Comparison of ENCODE assay signal across 8 cellular contexts in the genomic region with DNA sequence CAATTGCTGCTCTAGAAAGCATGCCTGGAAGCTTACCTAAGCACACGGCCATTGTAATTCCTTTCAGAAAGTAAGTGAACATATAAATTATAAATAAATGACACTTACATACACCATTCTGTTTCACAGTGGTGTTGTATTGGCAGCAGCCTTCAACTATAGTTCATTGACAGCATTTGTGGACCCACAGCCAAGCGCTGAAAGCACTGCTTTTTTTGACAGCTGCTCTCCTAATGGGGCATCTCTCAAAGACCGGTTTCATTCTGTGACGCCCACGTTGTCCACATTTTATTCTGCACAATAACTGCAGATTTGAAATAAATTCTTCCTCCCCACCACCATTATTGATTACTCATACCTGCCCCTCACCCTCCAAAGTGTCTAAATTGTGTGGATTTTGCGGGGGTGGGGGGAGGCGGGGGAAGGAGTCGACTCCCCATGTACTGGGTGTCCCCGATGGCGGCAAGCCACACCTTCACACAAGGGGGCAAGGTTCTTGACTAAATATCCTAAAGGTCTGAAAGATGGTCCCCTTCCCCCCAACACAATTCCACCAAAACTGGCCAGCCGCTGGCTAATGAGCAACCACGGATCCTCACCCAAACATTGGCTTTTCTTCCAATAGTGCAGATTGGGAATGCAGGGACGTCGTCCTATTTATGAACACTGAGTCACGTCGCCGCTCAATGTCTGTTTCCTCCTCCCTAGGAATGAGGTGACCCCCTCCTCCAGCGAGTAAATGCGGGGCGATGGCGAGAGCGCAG. TPM values are rescaled to one million over a fixed set of nuclear protein-coding genes. Genes with fewer than 3 reads are reported as not detected.
DNase-seq lines count a peak whose midpoint lies in the region; ATAC-seq, FAIRE-seq and TF ChIP-seq lines count a peak whose summit lies in the region.

No MANE protein-coding gene starts in this region.

- FAIRE-seq in HepG2 (lab: Jason Lieb, UNC), result no peak

- no peak for TF ChIP-seq EP300 in HepG2 (IDR thresholded peaks at IDR 0.05; ENCODE audit: low read depth in 2 of 2, low read length in 2 of 2)
- TF ChIP-seq EP300 in HepG2 (CRISPR knock-in tag; IDR thresholded peaks at IDR 0.05; ENCODE audit: borderline replicate concordance), result no peak

- 18% methylated on average over 19 of the region's 22 CpGs for WGBS in HUES64
- 24% methylated on average over 17 of the region's 22 CpGs for WGBS in HepG2 (ENCODE audit: low lambda C conversion rate)

- TSS peak; percentile 52 for BruUV-seq in HepG2 (replicated peaks; lab: Mats Ljungman, UMichigan)

- TF ChIP-seq CTCF in astrocyte of the cerebellum (IDR thresholded peaks at IDR 0.05; ENCODE audit: low read depth, low read length, missing control alignments) (no peak), HepG2 (CRISPR knock-in tag; IDR thresholded peaks at IDR 0.05) (no peak)

- H3K79me2 ChIP-seq in HepG2 (ENCODE audit: insufficient read depth, low read length), result no peaks in the 10 kb centered on the region

- H3K27me3 ChIP-seq in BLaER1 (peaks cover 23% of the 10 kb centered on the region), HUES64 (ENCODE audit: insufficient read depth, low read length) (peaks cover 51% of the 10 kb centered on the region), HepG2 (ENCODE audit: control insufficient read depth in 1 of 2, insufficient read depth in 2 of 2, low read length in 2 of 2) (peaks cover 0 to 22% of the 10 kb centered on the region in 2 experiments; a peak in 1 of 5 replicates)

- H3K4me1 ChIP-seq in BLaER1 (peaks cover 68% of the 10 kb centered on the region), HUES64 (ENCODE audit: insufficient read depth, low read length) (no peaks in the 10 kb centered on the region), HepG2 (ENCODE audit: insufficient read depth, low read length) (peaks cover 32% of the 10 kb centered on the region)

- ATAC-seq in HepG2, result peak; percentile 5; the same call in 1 of the 3 replicates
- no peak for ATAC-seq in GM18870 (IDR thresholded peaks at IDR 0.05; ENCODE audit: unreplicated experiment)
- ATAC-seq in GM19452 (IDR thresholded peaks at IDR 0.05; ENCODE audit: unreplicated experiment), result no peak

- H3K36me3 ChIP-seq in BLaER1 (no peaks in the 10 kb centered on the region), HUES64 (ENCODE audit: insufficient read depth, low read length) (no peaks in the 10 kb centered on the region), HepG2 (replicated peaks in 1 of 2; ENCODE audit: control insufficient read depth in 1 of 2, insufficient read depth in 2 of 2, low read length in 2 of 2) (no peaks in the 10 kb centered on the region)

- no peak for TF ChIP-seq POLR2A in HepG2 (IDR thresholded peaks at IDR 0.05; ENCODE audit: insufficient read depth in 1 of 2, low read depth in 2 of 2, low read length in 2 of 2)

- peak overlapping the region; percentile 86 for H3K9ac ChIP-seq in BLaER1
- H3K9ac ChIP-seq in HUES64 (ENCODE audit: low read depth, low read length), result no peak overlapping the region
- H3K9ac ChIP-seq in HepG2 (ENCODE audit: insufficient read depth, low read depth, low read length), result peak overlapping the region; percentile 57

- in situ Hi-C loops in astrocyte of the cerebellum (cut with HindIII; ENCODE audit: low sequenced_read_pairs) (no loop called here), HepG2 (cut with HindIII; ENCODE audit: extremely low pct_ligation_motif_present, low pct_unique_long_range_greater_than_20kb) (no loop called here), ACHN (cut with HindIII; ENCODE audit: low pct_ligation_motif_present, low pct_unique_long_range_greater_than_20kb, low sequenced_read_pairs) (no loop called here)

- CTCF ChIA-PET in HepG2 (lab: Yijun Ruan, JAX; ENCODE audit: low intra/inter-chr PET ratio, low total read pairs), result no interaction called here

- H4K20me1 ChIP-seq in BLaER1 (peaks cover 51% of the 10 kb centered on the region), HepG2 (ENCODE audit: insufficient read depth, low read length) (no peaks in the 10 kb centered on the region)

- H2AFZ ChIP-seq in HepG2 (ENCODE audit: low read length), result no peak overlapping the region

- H3K27ac ChIP-seq in BLaER1, result peak overlapping the region; percentile 78
- no peak overlapping the region for H3K27ac ChIP-seq in HUES64 (ENCODE audit: low read depth, low read length)
- H3K27ac ChIP-seq in HepG2 (ENCODE audit: extremely low read length, insufficient read depth, low read length), result no peak overlapping the region

- H3K4me3 ChIP-seq in BLaER1 (peak overlapping the region; percentile 96), HUES64 (ENCODE audit: low read length) (peak overlapping the region; percentile 66), astrocyte of the cerebellum (ENCODE audit: low read depth, low read length) (peak overlapping the region; percentile 52), HepG2 (replicated peaks in 1 of 3; ENCODE audit: insufficient read depth in 1 of 3, low read depth in 2 of 3, low read length in 3 of 3) (peak overlapping the region; percentile 58 to 89 (median 88))

- DNase-seq in astrocyte of the cerebellum (ENCODE audit: low read depth) (no peak), HepG2 (ENCODE audit: low spot score) (no peak), superior temporal gyrus (ENCODE audit: extremely low spot score) (peak; percentile 73), ACHN (no peak)

- H3K4me2 ChIP-seq in BLaER1 (peak overlapping the region; percentile 90), HepG2 (ENCODE audit: low read depth, low read length) (peak overlapping the region; percentile 90)

- TF ChIP-seq RAD21 in HepG2 (CRISPR knock-in tag; IDR thresholded peaks at IDR 0.05), result no peak

- intact Hi-C loops in HepG2 (cut with micrococcal nuclease; ENCODE audit: unreplicated experiment), result no loop called here

- POLR2A ChIA-PET in HepG2 (lab: Yijun Ruan, JAX), result no interaction called here

- no peaks in the 10 kb centered on the region for H3K9me3 ChIP-seq in BLaER1
- no peaks in the 10 kb centered on the region for H3K9me3 ChIP-seq in HUES64 (ENCODE audit: insufficient read depth, low read depth, low read length)
- no peaks in the 10 kb centered on the region for H3K9me3 ChIP-seq in HepG2 (ENCODE audit: low read length)

TF ChIP-seq in HepG2, 621 proteins besides CTCF, POLR2A, EP300 and RAD21:
- TF ChIP-seq GABPA (IDR thresholded peaks at IDR 0.05; ENCODE audit: low read depth, low read length) (no peak), GABPA (CRISPR knock-in tag; IDR thresholded peaks at IDR 0.05; ENCODE audit: low read depth) (no peak)
- TF ChIP-seq, protein P1, sequence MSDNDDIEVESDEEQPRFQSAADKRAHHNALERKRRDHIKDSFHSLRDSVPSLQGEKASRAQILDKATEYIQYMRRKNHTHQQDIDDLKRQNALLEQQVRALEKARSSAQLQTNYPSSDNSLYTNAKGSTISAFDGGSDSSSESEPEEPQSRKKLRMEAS (IDR thresholded peaks at IDR 0.05), result 0 out of 2 replicates have a peak, but pooled peaks have one; percentile 19

RNA-seq across cellular contexts. Expression of a gene that starts 1.1 kb away (rescaled TPM):
- polyA plus RNA-seq in HUES64 (2013, experiment 1 of 2), result 5.8 TPM
- polyA plus RNA-seq in HUES64 (2013, experiment 2 of 2), result 6.4 TPM
- 34.1 and 35.1 TPM in 2 replicates for total RNA-seq in HepG2 (2016; rRNA removed; fragmentation: Illumina TruSeq; extraction: Trizol)
- 7.0 and 9.0 TPM in 2 replicates for total RNA-seq in HepG2 (2016; cell fraction: cytosol; rRNA removed; fragmentation: Illumina TruSeq; extraction: Trizol; ENCODE audit: low read depth)
- 34.2 and 35.1 TPM in 2 replicates for total RNA-seq in HepG2 (2016; cell fraction: insoluble cytoplasmic fraction; rRNA removed; fragmentation: Illumina TruSeq; extraction: Trizol)
- total RNA-seq in HepG2 (2016; cell fraction: membrane; rRNA removed; fragmentation: Illumina TruSeq; extraction: Trizol), result 18.9 and 22.0 TPM in 2 replicates
- total RNA-seq in HepG2 (2016; cell fraction: nucleus; rRNA removed; fragmentation: Illumina TruSeq; extraction: Trizol), result 25.9 and 26.8 TPM in 2 replicates
- 8.5 and 9.4 TPM in 2 replicates for polyA plus RNA-seq in HepG2 (2011; rRNA removed)
- polyA plus RNA-seq in HepG2 (2011; cell fraction: cytosol; rRNA removed), result 5.5 and 8.2 TPM in 2 replicates
- polyA plus RNA-seq in HepG2 (2011; cell fraction: nucleus; rRNA removed), result 6.0 and 7.7 TPM in 2 replicates
- 10.5 and 13.0 TPM in 2 replicates for polyA plus RNA-seq in HepG2 (2012)
- 5.4 and 6.4 TPM in 2 replicates for polyA plus RNA-seq in HepG2 (2016; cell fraction: cytosol; fragmentation: Illumina TruSeq; extraction: Trizol; ENCODE audit: low read depth)
- 34.4 and 35.4 TPM in 2 replicates for polyA plus RNA-seq in HepG2 (2016; cell fraction: insoluble cytoplasmic fraction; fragmentation: Illumina TruSeq; extraction: Trizol; ENCODE audit: low read depth)
- polyA plus RNA-seq in HepG2 (2016; cell fraction: membrane; fragmentation: Illumina TruSeq; extraction: Trizol; ENCODE audit: low read depth), result 14.7 and 15.5 TPM in 2 replicates
- polyA plus RNA-seq in HepG2 (2016; cell fraction: nucleus; fragmentation: Illumina TruSeq; extraction: Trizol; ENCODE audit: insufficient read depth, low read depth), result 25.3 and 26.9 TPM in 2 replicates
- 9.4 and 14.1 TPM in 2 replicates for polyA minus RNA-seq in HepG2 (2011; rRNA and poly(A)+ RNA removed; ENCODE audit: low replicate concordance)
- polyA minus RNA-seq in HepG2 (2011; cell fraction: cytosol; rRNA and poly(A)+ RNA removed), result 8.4 and 9.4 TPM in 2 replicates
- 19.4 and 30.5 TPM in 2 replicates for polyA minus RNA-seq in HepG2 (2011; cell fraction: nucleus; rRNA and poly(A)+ RNA removed)

RNA-seq across cellular contexts. Expression of a gene that starts 54.9 kb away (rescaled TPM):
- 0.60 TPM for polyA plus RNA-seq in HUES64 (2013, experiment 1 of 2)
- 1.2 TPM for polyA plus RNA-seq in HUES64 (2013, experiment 2 of 2)
- not detected in 2 replicates for total RNA-seq in HepG2 (2016; rRNA removed; fragmentation: Illumina TruSeq; extraction: Trizol)
- total RNA-seq in HepG2 (2016; cell fraction: cytosol; rRNA removed; fragmentation: Illumina TruSeq; extraction: Trizol; ENCODE audit: low read depth), result not detected in 2 replicates
- total RNA-seq in HepG2 (2016; cell fraction: insoluble cytoplasmic fraction; rRNA removed; fragmentation: Illumina TruSeq; extraction: Trizol), result not detected in 2 replicates
- not detected in 2 replicates for total RNA-seq in HepG2 (2016; cell fraction: membrane; rRNA removed; fragmentation: Illumina TruSeq; extraction: Trizol)
- not detected in 2 replicates for total RNA-seq in HepG2 (2016; cell fraction: nucleus; rRNA removed; fragmentation: Illumina TruSeq; extraction: Trizol)
- not detected in 2 replicates for polyA plus RNA-seq in HepG2 (2011; rRNA removed)
- not detected in 2 replicates for polyA plus RNA-seq in HepG2 (2011; cell fraction: cytosol; rRNA removed)
- polyA plus RNA-seq in HepG2 (2011; cell fraction: nucleus; rRNA removed), result not detected in 2 replicates
- polyA plus RNA-seq in HepG2 (2012), result not detected in 2 replicates
- not detected in 2 replicates for polyA plus RNA-seq in HepG2 (2016; cell fraction: cytosol; fragmentation: Illumina TruSeq; extraction: Trizol; ENCODE audit: low read depth)
- not detected in 2 replicates for polyA plus RNA-seq in HepG2 (2016; cell fraction: insoluble cytoplasmic fraction; fragmentation: Illumina TruSeq; extraction: Trizol; ENCODE audit: low read depth)
- polyA plus RNA-seq in HepG2 (2016; cell fraction: membrane; fragmentation: Illumina TruSeq; extraction: Trizol; ENCODE audit: low read depth), result not detected in 2 replicates
- polyA plus RNA-seq in HepG2 (2016; cell fraction: nucleus; fragmentation: Illumina TruSeq; extraction: Trizol; ENCODE audit: insufficient read depth, low read depth), result not detected in 2 replicates
- polyA minus RNA-seq in HepG2 (2011; rRNA and poly(A)+ RNA removed; ENCODE audit: low replicate concordance), result not detected in 2 replicates
- polyA minus RNA-seq in HepG2 (2011; cell fraction: cytosol; rRNA and poly(A)+ RNA removed), result not detected in 2 replicates
- not detected in 2 replicates for polyA minus RNA-seq in HepG2 (2011; cell fraction: nucleus; rRNA and poly(A)+ RNA removed)
